9 cellular contexts compared by ENCODE assay signal in genomic region chr15:34987182-34987488, GRCh38. TPM values are rescaled to one million over a fixed set of nuclear protein-coding genes. Genes with fewer than 3 reads are reported as not detected.
DNase-seq lines count a peak whose midpoint lies in the region; TF ChIP-seq lines count a peak whose summit lies in the region.
"Had no signal": no experiment of that assay in that cellular context is flagged by ENCODE, and none has a peak within 500 bp of the region (broad histone marks: within the 10 kb centered on the region; RNA-seq: fewer than 3 reads in every experiment).

No MANE protein-coding gene starts in this region.

- H3K27ac ChIP-seq in OCI-LY7 (ENCODE audit: low read depth, low read length, poor library complexity, severe bottlenecking), result peak overlapping the region; percentile 63

- H2AFZ ChIP-seq in OCI-LY7 (ENCODE audit: low read length), result no peak overlapping the region

- no peaks in the 10 kb centered on the region for H3K9me2 ChIP-seq in OCI-LY7 (ENCODE audit: insufficient read depth, low read length)

- peak overlapping the region; percentile 90 for H3K9ac ChIP-seq in ES-I3 (ENCODE audit: low read depth, low read length)

- H3K79me2 ChIP-seq in OCI-LY7 (ENCODE audit: insufficient read depth, low read depth, low read length), result peaks cover 51% of the 10 kb centered on the region

- H3K4me3 ChIP-seq in OCI-LY7 (ENCODE audit: low read depth, low read length, poor library complexity, severe bottlenecking), result peak overlapping the region; percentile 98
- H3K4me3 ChIP-seq in epithelial cell of proximal tubule (ENCODE audit: low read depth, low read length), result peak overlapping the region; percentile 97

- H4K20me1 ChIP-seq in OCI-LY7 (ENCODE audit: insufficient read depth, low read length), result peaks cover 25% of the 10 kb centered on the region

- H3K4me1 ChIP-seq in ES-I3 (ENCODE audit: insufficient read depth, low read length) (peaks cover 3% of the 10 kb centered on the region), OCI-LY7 (ENCODE audit: insufficient read depth, low read length, poor library complexity, severe bottlenecking) (peaks cover 34% of the 10 kb centered on the region)

- no TSS peak for BruUV-seq in OCI-LY7 (replicated peaks; lab: Mats Ljungman, UMichigan)

- H3K4me2 ChIP-seq in OCI-LY7 (ENCODE audit: low read length), result peak overlapping the region; percentile 99

- H3K9me3 ChIP-seq in ES-I3 (ENCODE audit: control insufficient read depth, insufficient read depth, low read length), result no peaks in the 10 kb centered on the region
- H3K9me3 ChIP-seq in OCI-LY7 (ENCODE audit: low read length), result no peaks in the 10 kb centered on the region

- CTCF ChIA-PET in OCI-LY7 (lab: Charles Lee; ENCODE audit: unreplicated experiment) (no interaction called here), GM10248 (lab: Yijun Ruan, JAX) (interaction anchor here (1.0 to 1.9 kb wide), 4 partner anchors 10 to 18 kb away, joined by 4 to 6 read pairs (median 4); partner anchors contain the start of gene AQR)

- no peak for DNase-seq in OCI-LY7 (ENCODE audit: low spot score)
- no peak for DNase-seq in epithelial cell of proximal tubule (ENCODE audit: low read depth)
- peak; percentile 8 for DNase-seq in pons (ENCODE audit: low spot score)
- DNase-seq in COLO829 (ENCODE audit: low spot score), result no peak
- DNase-seq in superior temporal gyrus (ENCODE audit: extremely low spot score), result no peak
- no peak for DNase-seq in GM10248 (ENCODE audit: extremely low spot score)
- no peak for DNase-seq in hippocampal formation (lab: John Stamatoyannopoulos, UW)
- DNase-seq: midbrain had no signal

- H3K36me3 ChIP-seq in ES-I3 (ENCODE audit: insufficient read depth, low read length), result peaks cover 13% of the 10 kb centered on the region
- peaks cover 43% of the 10 kb centered on the region for H3K36me3 ChIP-seq in OCI-LY7 (ENCODE audit: insufficient read depth, low read length)

- TF ChIP-seq CTCF in OCI-LY7 (conservative IDR thresholded peaks at IDR 0.05; ENCODE audit: low read length) (no peak), epithelial cell of proximal tubule (conservative IDR thresholded peaks at IDR 0.05; ENCODE audit: low read depth, low read length) (no peak), GM10248 (IDR thresholded peaks at IDR 0.05; ENCODE audit: control extremely low read depth, extremely low read depth, low read depth, missing control alignments) (no peak)

- intact Hi-C loops in OCI-LY7 (cut with micrococcal nuclease; ENCODE audit: unreplicated experiment), result loop anchor here (5.0 kb wide), 1 partner anchor 760 kb away; the partner anchor contains the start of gene EMC4

- POLR2A ChIA-PET in OCI-LY7 (lab: Charles Lee), result interaction anchor here (1.0 to 4.3 kb wide), 3 partner anchors 10 to 18 kb away, joined by 4 to 39 read pairs (median 5); partner anchors contain the start of gene AQR
- POLR2A ChIA-PET in GM10248 (lab: Yijun Ruan, JAX), result interaction anchor here (2.6 kb wide), 1 partner anchor 18 kb away, joined by 16 read pairs; the partner anchor contains the start of gene AQR

RNA-seq across cellular contexts. Expression of gene ZNF770, which starts 1.0 kb away (rescaled TPM):
- 12.8 and 15.5 TPM in 2 replicates for total RNA-seq in OCI-LY7 (2014; rRNA removed; shearing (Covaris generic))
- total RNA-seq in OCI-LY7 (2022) (29.8 and 30.0 TPM in 2 replicates), epithelial cell of proximal tubule (19.3 and 22.4 TPM in 2 replicates)

RNA-seq across cellular contexts. Expression of gene AQR, which starts 17.6 kb away (rescaled TPM):
- 18.5 and 20.3 TPM in 2 replicates for total RNA-seq in OCI-LY7 (2014; rRNA removed; shearing (Covaris generic))
- total RNA-seq in OCI-LY7 (2022) (34.8 and 36.4 TPM in 2 replicates), epithelial cell of proximal tubule (17.3 and 22.1 TPM in 2 replicates)
